ENCODE assay signal across 1 cellular context in the genomic region with DNA sequence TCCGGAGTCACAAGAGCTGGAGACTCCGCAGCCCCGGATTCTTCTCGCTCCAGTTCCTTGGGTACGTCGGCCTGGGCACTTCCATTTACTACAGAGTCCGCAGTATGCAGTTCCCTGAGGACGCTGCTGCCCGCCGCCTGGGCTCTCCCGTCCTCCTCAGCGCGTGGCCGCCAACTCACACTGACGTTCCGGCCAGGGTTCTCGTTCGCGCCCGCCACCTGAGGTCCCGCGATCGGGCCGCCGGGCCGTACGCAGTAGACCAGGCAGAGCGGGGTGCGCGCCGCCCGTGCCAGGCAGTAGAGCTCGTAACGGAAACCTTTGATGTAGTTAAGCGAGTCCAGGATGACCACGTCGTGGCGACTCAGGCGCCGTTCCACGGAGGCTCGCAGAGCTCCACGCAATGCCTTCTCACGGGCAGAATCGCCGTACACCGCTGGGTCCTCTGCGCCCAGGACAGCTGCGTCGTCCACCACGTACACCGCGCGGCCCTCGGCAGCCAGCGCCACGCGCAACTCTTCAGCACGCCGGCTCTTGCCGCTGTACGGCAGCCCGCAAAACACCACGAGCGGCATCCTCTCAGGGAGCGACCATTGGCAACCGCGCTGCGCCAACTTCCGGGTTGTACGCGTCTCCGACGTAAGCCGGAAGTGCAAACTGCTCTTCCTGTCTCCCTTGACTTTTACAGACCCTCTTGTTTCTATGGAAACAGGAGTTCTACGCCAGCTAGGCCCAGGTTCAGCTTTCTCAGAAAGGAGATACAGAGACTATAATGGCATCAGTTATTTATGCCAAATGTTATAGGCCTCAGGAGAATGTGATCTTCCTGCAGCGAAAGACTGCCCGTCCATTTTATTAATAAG.
TF ChIP-seq lines count a peak whose summit lies in the region.

A gene with protein sequence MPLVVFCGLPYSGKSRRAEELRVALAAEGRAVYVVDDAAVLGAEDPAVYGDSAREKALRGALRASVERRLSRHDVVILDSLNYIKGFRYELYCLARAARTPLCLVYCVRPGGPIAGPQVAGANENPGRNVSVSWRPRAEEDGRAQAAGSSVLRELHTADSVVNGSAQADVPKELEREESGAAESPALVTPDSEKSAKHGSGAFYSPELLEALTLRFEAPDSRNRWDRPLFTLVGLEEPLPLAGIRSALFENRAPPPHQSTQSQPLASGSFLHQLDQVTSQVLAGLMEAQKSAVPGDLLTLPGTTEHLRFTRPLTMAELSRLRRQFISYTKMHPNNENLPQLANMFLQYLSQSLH (minus strand): TSS at position 621 of the 860 bp plus-strand sequence. CDS start 49 bp downstream, at position 572.

TF ChIP-seq in GM12878, 131 proteins besides CTCF, POLR2A, EP300 and RAD21 (continued from another document and continues in another):
- TF ChIP-seq, protein P1, sequence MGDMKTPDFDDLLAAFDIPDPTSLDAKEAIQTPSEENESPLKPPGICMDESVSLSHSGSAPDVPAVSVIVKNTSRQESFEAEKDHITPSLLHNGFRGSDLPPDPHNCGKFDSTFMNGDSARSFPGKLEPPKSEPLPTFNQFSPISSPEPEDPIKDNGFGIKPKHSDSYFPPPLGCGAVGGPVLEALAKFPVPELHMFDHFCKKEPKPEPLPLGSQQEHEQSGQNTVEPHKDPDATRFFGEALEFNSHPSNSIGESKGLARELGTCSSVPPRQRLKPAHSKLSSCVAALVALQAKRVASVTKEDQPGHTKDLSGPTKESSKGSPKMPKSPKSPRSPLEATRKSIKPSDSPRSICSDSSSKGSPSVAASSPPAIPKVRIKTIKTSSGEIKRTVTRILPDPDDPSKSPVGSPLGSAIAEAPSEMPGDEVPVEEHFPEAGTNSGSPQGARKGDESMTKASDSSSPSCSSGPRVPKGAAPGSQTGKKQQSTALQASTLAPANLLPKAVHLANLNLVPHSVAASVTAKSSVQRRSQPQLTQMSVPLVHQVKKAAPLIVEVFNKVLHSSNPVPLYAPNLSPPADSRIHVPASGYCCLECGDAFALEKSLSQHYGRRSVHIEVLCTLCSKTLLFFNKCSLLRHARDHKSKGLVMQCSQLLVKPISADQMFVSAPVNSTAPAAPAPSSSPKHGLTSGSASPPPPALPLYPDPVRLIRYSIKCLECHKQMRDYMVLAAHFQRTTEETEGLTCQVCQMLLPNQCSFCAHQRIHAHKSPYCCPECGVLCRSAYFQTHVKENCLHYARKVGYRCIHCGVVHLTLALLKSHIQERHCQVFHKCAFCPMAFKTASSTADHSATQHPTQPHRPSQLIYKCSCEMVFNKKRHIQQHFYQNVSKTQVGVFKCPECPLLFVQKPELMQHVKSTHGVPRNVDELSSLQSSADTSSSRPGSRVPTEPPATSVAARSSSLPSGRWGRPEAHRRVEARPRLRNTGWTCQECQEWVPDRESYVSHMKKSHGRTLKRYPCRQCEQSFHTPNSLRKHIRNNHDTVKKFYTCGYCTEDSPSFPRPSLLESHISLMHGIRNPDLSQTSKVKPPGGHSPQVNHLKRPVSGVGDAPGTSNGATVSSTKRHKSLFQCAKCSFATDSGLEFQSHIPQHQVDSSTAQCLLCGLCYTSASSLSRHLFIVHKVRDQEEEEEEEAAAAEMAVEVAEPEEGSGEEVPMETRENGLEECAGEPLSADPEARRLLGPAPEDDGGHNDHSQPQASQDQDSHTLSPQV (IDR thresholded peaks at IDR 0.05), result no peak
- TF ChIP-seq, protein P2, sequence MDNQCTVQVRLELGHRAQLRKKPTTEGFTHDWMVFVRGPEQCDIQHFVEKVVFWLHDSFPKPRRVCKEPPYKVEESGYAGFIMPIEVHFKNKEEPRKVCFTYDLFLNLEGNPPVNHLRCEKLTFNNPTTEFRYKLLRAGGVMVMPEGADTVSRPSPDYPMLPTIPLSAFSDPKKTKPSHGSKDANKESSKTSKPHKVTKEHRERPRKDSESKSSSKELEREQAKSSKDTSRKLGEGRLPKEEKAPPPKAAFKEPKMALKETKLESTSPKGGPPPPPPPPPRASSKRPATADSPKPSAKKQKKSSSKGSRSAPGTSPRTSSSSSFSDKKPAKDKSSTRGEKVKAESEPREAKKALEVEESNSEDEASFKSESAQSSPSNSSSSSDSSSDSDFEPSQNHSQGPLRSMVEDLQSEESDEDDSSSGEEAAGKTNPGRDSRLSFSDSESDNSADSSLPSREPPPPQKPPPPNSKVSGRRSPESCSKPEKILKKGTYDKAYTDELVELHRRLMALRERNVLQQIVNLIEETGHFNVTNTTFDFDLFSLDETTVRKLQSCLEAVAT (IDR thresholded peaks at IDR 0.05), result peak; percentile 97
- TF ChIP-seq ZNF274 (IDR thresholded peaks at IDR 0.05; ENCODE audit: insufficient read depth, insufficient read length) (no peak), SRF (IDR thresholded peaks at IDR 0.05; ENCODE audit: low read depth in 2 of 2, low read length in 2 of 2) (no peak), ZNF622 (IDR thresholded peaks at IDR 0.05) (no peak), CBX5 (IDR thresholded peaks at IDR 0.05; ENCODE audit: low read depth) (no peak), JUND (IDR thresholded peaks at IDR 0.05; ENCODE audit: low read depth, low read length) (no peak), KDM1A (IDR thresholded peaks at IDR 0.05; ENCODE audit: borderline replicate concordance) (no peak), ZZZ3 (IDR thresholded peaks at IDR 0.05; ENCODE audit: control insufficient read depth, insufficient read length, low read depth) (no peak), FOS (IDR thresholded peaks at IDR 0.05; ENCODE audit: borderline replicate concordance, extremely low read depth, insufficient read length) (no peak), HDAC2 (IDR thresholded peaks at IDR 0.05) (no peak), MTA2 (IDR thresholded peaks at IDR 0.05; ENCODE audit: low read depth) (no peak), TARDBP (IDR thresholded peaks at IDR 0.05; ENCODE audit: borderline replicate concordance) (0 out of 2 replicates have a peak, but pooled peaks have one; percentile 64), SMAD5 (IDR thresholded peaks at IDR 0.05; ENCODE audit: low read depth) (peak; percentile 81), CREM (IDR thresholded peaks at IDR 0.05; ENCODE audit: low read depth) (peak; percentile 69), YY1 (IDR thresholded peaks at IDR 0.05; ENCODE audit: low read depth, low read length) (peak; percentile 96), PML (IDR thresholded peaks at IDR 0.05; ENCODE audit: low read length) (no peak), SIN3A (IDR thresholded peaks at IDR 0.05; ENCODE audit: low read depth, low read length) (no peak), HCFC1 (IDR thresholded peaks at IDR 0.05; ENCODE audit: low read length) (peak; percentile 69)
- TF ChIP-seq, protein P3, sequence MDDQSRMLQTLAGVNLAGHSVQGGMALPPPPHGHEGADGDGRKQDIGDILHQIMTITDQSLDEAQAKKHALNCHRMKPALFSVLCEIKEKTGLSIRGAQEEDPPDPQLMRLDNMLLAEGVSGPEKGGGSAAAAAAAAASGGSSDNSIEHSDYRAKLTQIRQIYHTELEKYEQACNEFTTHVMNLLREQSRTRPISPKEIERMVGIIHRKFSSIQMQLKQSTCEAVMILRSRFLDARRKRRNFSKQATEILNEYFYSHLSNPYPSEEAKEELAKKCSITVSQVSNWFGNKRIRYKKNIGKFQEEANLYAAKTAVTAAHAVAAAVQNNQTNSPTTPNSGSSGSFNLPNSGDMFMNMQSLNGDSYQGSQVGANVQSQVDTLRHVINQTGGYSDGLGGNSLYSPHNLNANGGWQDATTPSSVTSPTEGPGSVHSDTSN (IDR thresholded peaks at IDR 0.05; ENCODE audit: insufficient replicate concordance, low read depth, low read length), result no peak
- TF ChIP-seq, protein P4, sequence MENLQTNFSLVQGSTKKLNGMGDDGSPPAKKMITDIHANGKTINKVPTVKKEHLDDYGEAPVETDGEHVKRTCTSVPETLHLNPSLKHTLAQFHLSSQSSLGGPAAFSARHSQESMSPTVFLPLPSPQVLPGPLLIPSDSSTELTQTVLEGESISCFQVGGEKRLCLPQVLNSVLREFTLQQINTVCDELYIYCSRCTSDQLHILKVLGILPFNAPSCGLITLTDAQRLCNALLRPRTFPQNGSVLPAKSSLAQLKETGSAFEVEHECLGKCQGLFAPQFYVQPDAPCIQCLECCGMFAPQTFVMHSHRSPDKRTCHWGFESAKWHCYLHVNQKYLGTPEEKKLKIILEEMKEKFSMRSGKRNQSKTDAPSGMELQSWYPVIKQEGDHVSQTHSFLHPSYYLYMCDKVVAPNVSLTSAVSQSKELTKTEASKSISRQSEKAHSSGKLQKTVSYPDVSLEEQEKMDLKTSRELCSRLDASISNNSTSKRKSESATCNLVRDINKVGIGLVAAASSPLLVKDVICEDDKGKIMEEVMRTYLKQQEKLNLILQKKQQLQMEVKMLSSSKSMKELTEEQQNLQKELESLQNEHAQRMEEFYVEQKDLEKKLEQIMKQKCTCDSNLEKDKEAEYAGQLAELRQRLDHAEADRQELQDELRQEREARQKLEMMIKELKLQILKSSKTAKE (IDR thresholded peaks at IDR 0.05; ENCODE audit: low read depth, poor library complexity, severe bottlenecking), result no peak
- TF ChIP-seq, protein P5, sequence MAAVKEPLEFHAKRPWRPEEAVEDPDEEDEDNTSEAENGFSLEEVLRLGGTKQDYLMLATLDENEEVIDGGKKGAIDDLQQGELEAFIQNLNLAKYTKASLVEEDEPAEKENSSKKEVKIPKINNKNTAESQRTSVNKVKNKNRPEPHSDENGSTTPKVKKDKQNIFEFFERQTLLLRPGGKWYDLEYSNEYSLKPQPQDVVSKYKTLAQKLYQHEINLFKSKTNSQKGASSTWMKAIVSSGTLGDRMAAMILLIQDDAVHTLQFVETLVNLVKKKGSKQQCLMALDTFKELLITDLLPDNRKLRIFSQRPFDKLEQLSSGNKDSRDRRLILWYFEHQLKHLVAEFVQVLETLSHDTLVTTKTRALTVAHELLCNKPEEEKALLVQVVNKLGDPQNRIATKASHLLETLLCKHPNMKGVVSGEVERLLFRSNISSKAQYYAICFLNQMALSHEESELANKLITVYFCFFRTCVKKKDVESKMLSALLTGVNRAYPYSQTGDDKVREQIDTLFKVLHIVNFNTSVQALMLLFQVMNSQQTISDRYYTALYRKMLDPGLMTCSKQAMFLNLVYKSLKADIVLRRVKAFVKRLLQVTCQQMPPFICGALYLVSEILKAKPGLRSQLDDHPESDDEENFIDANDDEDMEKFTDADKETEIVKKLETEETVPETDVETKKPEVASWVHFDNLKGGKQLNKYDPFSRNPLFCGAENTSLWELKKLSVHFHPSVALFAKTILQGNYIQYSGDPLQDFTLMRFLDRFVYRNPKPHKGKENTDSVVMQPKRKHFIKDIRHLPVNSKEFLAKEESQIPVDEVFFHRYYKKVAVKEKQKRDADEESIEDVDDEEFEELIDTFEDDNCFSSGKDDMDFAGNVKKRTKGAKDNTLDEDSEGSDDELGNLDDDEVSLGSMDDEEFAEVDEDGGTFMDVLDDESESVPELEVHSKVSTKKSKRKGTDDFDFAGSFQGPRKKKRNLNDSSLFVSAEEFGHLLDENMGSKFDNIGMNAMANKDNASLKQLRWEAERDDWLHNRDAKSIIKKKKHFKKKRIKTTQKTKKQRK (IDR thresholded peaks at IDR 0.05; ENCODE audit: low read depth, low read length), result no peak
- TF ChIP-seq, protein P6, sequence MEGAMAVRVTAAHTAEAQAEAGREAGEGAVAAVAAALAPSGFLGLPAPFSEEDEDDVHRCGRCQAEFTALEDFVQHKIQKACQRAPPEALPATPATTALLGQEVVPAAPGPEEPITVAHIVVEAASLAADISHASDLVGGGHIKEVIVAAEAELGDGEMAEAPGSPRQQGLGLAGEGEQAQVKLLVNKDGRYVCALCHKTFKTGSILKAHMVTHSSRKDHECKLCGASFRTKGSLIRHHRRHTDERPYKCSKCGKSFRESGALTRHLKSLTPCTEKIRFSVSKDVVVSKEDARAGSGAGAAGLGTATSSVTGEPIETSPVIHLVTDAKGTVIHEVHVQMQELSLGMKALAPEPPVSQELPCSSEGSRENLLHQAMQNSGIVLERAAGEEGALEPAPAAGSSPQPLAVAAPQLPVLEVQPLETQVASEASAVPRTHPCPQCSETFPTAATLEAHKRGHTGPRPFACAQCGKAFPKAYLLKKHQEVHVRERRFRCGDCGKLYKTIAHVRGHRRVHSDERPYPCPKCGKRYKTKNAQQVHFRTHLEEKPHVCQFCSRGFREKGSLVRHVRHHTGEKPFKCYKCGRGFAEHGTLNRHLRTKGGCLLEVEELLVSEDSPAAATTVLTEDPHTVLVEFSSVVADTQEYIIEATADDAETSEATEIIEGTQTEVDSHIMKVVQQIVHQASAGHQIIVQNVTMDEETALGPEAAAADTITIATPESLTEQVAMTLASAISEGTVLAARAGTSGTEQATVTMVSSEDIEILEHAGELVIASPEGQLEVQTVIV (IDR thresholded peaks at IDR 0.05; ENCODE audit: borderline replicate concordance, partially characterized antibody), result peak; percentile 96
- TF ChIP-seq, protein P7, sequence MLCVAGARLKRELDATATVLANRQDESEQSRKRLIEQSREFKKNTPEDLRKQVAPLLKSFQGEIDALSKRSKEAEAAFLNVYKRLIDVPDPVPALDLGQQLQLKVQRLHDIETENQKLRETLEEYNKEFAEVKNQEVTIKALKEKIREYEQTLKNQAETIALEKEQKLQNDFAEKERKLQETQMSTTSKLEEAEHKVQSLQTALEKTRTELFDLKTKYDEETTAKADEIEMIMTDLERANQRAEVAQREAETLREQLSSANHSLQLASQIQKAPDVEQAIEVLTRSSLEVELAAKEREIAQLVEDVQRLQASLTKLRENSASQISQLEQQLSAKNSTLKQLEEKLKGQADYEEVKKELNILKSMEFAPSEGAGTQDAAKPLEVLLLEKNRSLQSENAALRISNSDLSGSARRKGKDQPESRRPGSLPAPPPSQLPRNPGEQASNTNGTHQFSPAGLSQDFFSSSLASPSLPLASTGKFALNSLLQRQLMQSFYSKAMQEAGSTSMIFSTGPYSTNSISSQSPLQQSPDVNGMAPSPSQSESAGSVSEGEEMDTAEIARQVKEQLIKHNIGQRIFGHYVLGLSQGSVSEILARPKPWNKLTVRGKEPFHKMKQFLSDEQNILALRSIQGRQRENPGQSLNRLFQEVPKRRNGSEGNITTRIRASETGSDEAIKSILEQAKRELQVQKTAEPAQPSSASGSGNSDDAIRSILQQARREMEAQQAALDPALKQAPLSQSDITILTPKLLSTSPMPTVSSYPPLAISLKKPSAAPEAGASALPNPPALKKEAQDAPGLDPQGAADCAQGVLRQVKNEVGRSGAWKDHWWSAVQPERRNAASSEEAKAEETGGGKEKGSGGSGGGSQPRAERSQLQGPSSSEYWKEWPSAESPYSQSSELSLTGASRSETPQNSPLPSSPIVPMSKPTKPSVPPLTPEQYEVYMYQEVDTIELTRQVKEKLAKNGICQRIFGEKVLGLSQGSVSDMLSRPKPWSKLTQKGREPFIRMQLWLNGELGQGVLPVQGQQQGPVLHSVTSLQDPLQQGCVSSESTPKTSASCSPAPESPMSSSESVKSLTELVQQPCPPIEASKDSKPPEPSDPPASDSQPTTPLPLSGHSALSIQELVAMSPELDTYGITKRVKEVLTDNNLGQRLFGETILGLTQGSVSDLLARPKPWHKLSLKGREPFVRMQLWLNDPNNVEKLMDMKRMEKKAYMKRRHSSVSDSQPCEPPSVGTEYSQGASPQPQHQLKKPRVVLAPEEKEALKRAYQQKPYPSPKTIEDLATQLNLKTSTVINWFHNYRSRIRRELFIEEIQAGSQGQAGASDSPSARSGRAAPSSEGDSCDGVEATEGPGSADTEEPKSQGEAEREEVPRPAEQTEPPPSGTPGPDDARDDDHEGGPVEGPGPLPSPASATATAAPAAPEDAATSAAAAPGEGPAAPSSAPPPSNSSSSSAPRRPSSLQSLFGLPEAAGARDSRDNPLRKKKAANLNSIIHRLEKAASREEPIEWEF (IDR thresholded peaks at IDR 0.05; ENCODE audit: insufficient replicate concordance, low read depth, low read length), result no peak
